ENCODE assay signal across 6 cellular contexts in genomic region chr9:35756275-35756742, GRCh38. TPM values are rescaled to one million over a fixed set of nuclear protein-coding genes. Genes with fewer than 3 reads are reported as not detected.
DNase-seq lines count a peak whose midpoint lies in the region; ATAC-seq and TF ChIP-seq lines count a peak whose summit lies in the region.

No MANE protein-coding gene starts in this region.

- H3K27me3 ChIP-seq in kidney epithelial cell (ENCODE audit: control insufficient read depth, insufficient read depth, low read length) = no peaks in the 10 kb centered on the region
- H3K27me3 ChIP-seq in thoracic aorta (replicated peaks; ENCODE audit: insufficient read depth) = no peaks in the 10 kb centered on the region

- peak overlapping the region; percentile 89 to 96 for H3K27ac ChIP-seq in thoracic aorta

- peaks cover 4 to 14% of the 10 kb centered on the region in 2 donors for H3K36me3 Mint-ChIP-seq in activated T-cell treated with anti-CD3 and anti-CD28 coated beads, Interleukin-2, amount 50 U/mL, for 72 hours (ENCODE audit: insufficient read depth in 2 of 2)

- peak; percentile 84 to 87 for DNase-seq in activated T-cell treated with anti-CD3 and anti-CD28 coated beads, Interleukin-2, amount 50 U/mL, for 72 hours
- DNase-seq in kidney epithelial cell (ENCODE audit: low read depth) = no peak
- DNase-seq in thoracic aorta (ENCODE audit: low spot score) = no peak
- no peak for DNase-seq in AG08395 (ENCODE audit: low spot score)
- no peak for DNase-seq in SIG-M5 (lab: John Stamatoyannopoulos, UW)

- H3K4me1 ChIP-seq in thoracic aorta (ENCODE audit: control insufficient read depth in 1 of 2, low read depth in 2 of 2) = peaks cover 20 to 48% of the 10 kb centered on the region in 2 donors

- H3K36me3 ChIP-seq in kidney epithelial cell (ENCODE audit: control insufficient read depth, insufficient read depth, low read length) = peaks cover 3% of the 10 kb centered on the region
- H3K36me3 ChIP-seq in thoracic aorta = peaks cover 25% of the 10 kb centered on the region

- peak; percentile 87 for TF ChIP-seq CTCF in kidney epithelial cell (IDR thresholded peaks at IDR 0.05; ENCODE audit: insufficient read depth, low read length, poor library complexity, severe bottlenecking)
- TF ChIP-seq CTCF in thoracic aorta (IDR thresholded peaks at IDR 0.05) = peak; percentile 40

- H3K27me3 Mint-ChIP-seq in activated T-cell treated with anti-CD3 and anti-CD28 coated beads, Interleukin-2, amount 50 U/mL, for 72 hours (ENCODE audit: low read depth) = no peaks in the 10 kb centered on the region

- peaks cover 46% of the 10 kb centered on the region for H3K4me1 Mint-ChIP-seq in activated T-cell treated with anti-CD3 and anti-CD28 coated beads, Interleukin-2, amount 50 U/mL, for 72 hours (ENCODE audit: low read depth)

- peak overlapping the region; percentile 66 for H3K4me3 ChIP-seq in kidney epithelial cell (ENCODE audit: low read depth, low read length)
- H3K4me3 ChIP-seq in thoracic aorta = peak overlapping the region; percentile 80

- H3K9me3 ChIP-seq in thoracic aorta = no peaks in the 10 kb centered on the region

- no peaks in the 10 kb centered on the region for H3K9me3 Mint-ChIP-seq in activated T-cell treated with anti-CD3 and anti-CD28 coated beads, Interleukin-2, amount 50 U/mL, for 72 hours

- peak overlapping the region; percentile 86 to 89 for H3K4me3 Mint-ChIP-seq in activated T-cell treated with anti-CD3 and anti-CD28 coated beads, Interleukin-2, amount 50 U/mL, for 72 hours

- peak; percentile 59 for ATAC-seq in HG02870 (IDR thresholded peaks at IDR 0.05; ENCODE audit: unreplicated experiment)
- ATAC-seq in activated T-cell treated with anti-CD3 and anti-CD28 coated beads, Interleukin-2, amount 50 U/mL, for 72 hours (replicated peaks in 1 of 2) = peak; percentile 7 to 12
- ATAC-seq in thoracic aorta (ENCODE audit: insufficient number of reproducible peaks, low FRiP score, low read depth) = no peak

- peak overlapping the region; percentile 48 for H3K27ac Mint-ChIP-seq in activated T-cell treated with anti-CD3 and anti-CD28 coated beads, Interleukin-2, amount 50 U/mL, for 72 hours

RNA-seq across cellular contexts. Expression of gene MSMP, which starts 2.2 kb away (rescaled TPM):
- not detected for total RNA-seq in activated T-cell treated with anti-CD3 and anti-CD28 coated beads, Interleukin-2, amount 50 U/mL, for 72 hours
- total RNA-seq in kidney epithelial cell (not detected in 2 replicates), thoracic aorta (not detected)

RNA-seq across cellular contexts. Expression of gene RGP1, which starts 7.2 kb away (rescaled TPM):
- total RNA-seq in activated T-cell treated with anti-CD3 and anti-CD28 coated beads, Interleukin-2, amount 50 U/mL, for 72 hours = 10 to 100 TPM; 32.5 TPM
- 21.5 and 24.4 TPM in 2 replicates for total RNA-seq in kidney epithelial cell
- 10 to 100 TPM; 23.0 to 24.5 TPM for total RNA-seq in thoracic aorta

RNA-seq across cellular contexts. Expression of gene GBA2, which starts 7.3 kb away (rescaled TPM):
- 10 to 100 TPM; 37.7 to 38.4 TPM for total RNA-seq in activated T-cell treated with anti-CD3 and anti-CD28 coated beads, Interleukin-2, amount 50 U/mL, for 72 hours
- total RNA-seq in kidney epithelial cell (53.7 and 57.0 TPM in 2 replicates), thoracic aorta (100 to 1,000 TPM in 1 of 2 donors, 10 to 100 TPM in 1; 75.8 to 115 TPM)

RNA-seq across cellular contexts. Expression of gene CREB3, which starts 23.8 kb away (rescaled TPM):
- 10 to 100 TPM; 30.7 to 33.1 TPM for total RNA-seq in activated T-cell treated with anti-CD3 and anti-CD28 coated beads, Interleukin-2, amount 50 U/mL, for 72 hours
- total RNA-seq in kidney epithelial cell (73.9 and 87.5 TPM in 2 replicates), thoracic aorta (10 to 100 TPM; 46.0 to 62.4 TPM)

RNA-seq across cellular contexts. Expression of gene TLN1, which starts 24.3 kb away (rescaled TPM):
- 100 to 1,000 TPM; 200 to 235 TPM for total RNA-seq in activated T-cell treated with anti-CD3 and anti-CD28 coated beads, Interleukin-2, amount 50 U/mL, for 72 hours
- total RNA-seq in kidney epithelial cell = 245 and 268 TPM in 2 replicates
- 1,000 to 10,000 TPM in 1 of 2 donors, 100 to 1,000 TPM in 1; 889 to 1,019 TPM for total RNA-seq in thoracic aorta

Comparison
In these comparisons a context has a peak if more than half of its experiments do, and no peak if none do; other contexts are left out.
1. DNase-seq: peak in activated T-cell treated with anti-CD3 and anti-CD28 coated beads, Interleukin-2, amount 50 U/mL, for 72 hours (2 of 2); none in kidney epithelial cell (single experiment), thoracic aorta (single experiment), AG08395 (single experiment) and SIG-M5 (single experiment).